9 cellular contexts compared by ENCODE assay signal in genomic region chr2:233384811-233385488, GRCh38. TPM values are rescaled to one million over a fixed set of nuclear protein-coding genes. Genes with fewer than 3 reads are reported as not detected.
A peak's percentile ranks its signal among the peaks of the same experiment; 100 is the strongest.
DNase-seq lines count a peak whose midpoint lies in the region; ATAC-seq and TF ChIP-seq lines count a peak whose summit lies in the region.
"Had no signal": no experiment of that assay in that cellular context is flagged by ENCODE, and none has a peak within 500 bp of the region (broad histone marks: within the 10 kb centered on the region; RNA-seq: fewer than 3 reads in every experiment).

No MANE protein-coding gene starts in this region.

- H3K36me3 ChIP-seq in stomach smooth muscle (ENCODE audit: control insufficient read depth in 2 of 2, insufficient read depth in 2 of 2, low read length in 2 of 2) (no peaks in the 10 kb centered on the region), hepatocyte (replicated peaks; ENCODE audit: insufficient read depth, low read depth) (no peaks in the 10 kb centered on the region)

- POLR2A ChIA-PET in activated CD4-positive, alpha-beta T cell treated with anti-CD3 and anti-CD28 coated beads, Interleukin-2, amount 10 ng/mL, durations not matched to agents 7 days and 5 days (lab: Charles Lee): no interaction called here

- H2AFZ ChIP-seq in hepatocyte: no peak overlapping the region

- no peak for DNase-seq in activated CD4-positive, alpha-beta T cell treated with anti-CD3 and anti-CD28 coated beads, Interleukin-2, amount 10 ng/mL, durations not matched to agents 7 days and 5 days
- DNase-seq in activated CD4-positive, alpha-beta T cell treated with anti-CD3 and anti-CD28 coated beads, Interleukin-2, amount 50 U/mL, for 4 hours: no peak
- DNase-seq in epithelial cell of prostate (ENCODE audit: low read depth, low spot score) (peak; percentile 55), hepatocyte (ENCODE audit: low spot score) (no peak), NCI-H146 (lab: John Stamatoyannopoulos, UW) (no peak), NCI-H146 treated with DMSO at 0.1 percent for 48 hours (lab: John Stamatoyannopoulos, UW; ENCODE audit: unreplicated experiment) (no peak)
- DNase-seq: RPMI8226 had no signal

- peak overlapping the region; percentile 96 for H3K27ac Mint-ChIP-seq in activated CD4-positive, alpha-beta T cell treated with anti-CD3 and anti-CD28 coated beads, Interleukin-2, amount 10 ng/mL, durations not matched to agents 7 days and 5 days

- H3K36me3 Mint-ChIP-seq in activated CD4-positive, alpha-beta T cell treated with anti-CD3 and anti-CD28 coated beads, Interleukin-2, amount 10 ng/mL, durations not matched to agents 7 days and 5 days (ENCODE audit: low read depth): peaks cover 34% of the 10 kb centered on the region

- no peak overlapping the region for H3K27ac ChIP-seq in epithelial cell of prostate
- peak overlapping the region; percentile 99 for H3K27ac ChIP-seq in stomach smooth muscle (ENCODE audit: low read length)
- no peak overlapping the region for H3K27ac ChIP-seq in hepatocyte

- H3K27me3 Mint-ChIP-seq in activated CD4-positive, alpha-beta T cell treated with anti-CD3 and anti-CD28 coated beads, Interleukin-2, amount 10 ng/mL, durations not matched to agents 7 days and 5 days: no peaks in the 10 kb centered on the region

- no peak for TF ChIP-seq CTCF in hepatocyte (IDR thresholded peaks at IDR 0.05; ENCODE audit: poor library complexity)

- ATAC-seq in HG03521 (IDR thresholded peaks at IDR 0.05; ENCODE audit: unreplicated experiment): peak; percentile 5

- no peaks in the 10 kb centered on the region for H3K9me2 ChIP-seq in hepatocyte (replicated peaks; ENCODE audit: insufficient read depth)

- no peaks in the 10 kb centered on the region for H3K9me3 ChIP-seq in stomach smooth muscle (ENCODE audit: control insufficient read depth in 2 of 2, low read length in 2 of 2)
- H3K9me3 ChIP-seq in hepatocyte (ENCODE audit: low read depth): no peaks in the 10 kb centered on the region

- peaks cover 44% of the 10 kb centered on the region for H3K4me1 ChIP-seq in stomach smooth muscle (ENCODE audit: control insufficient read depth, insufficient read depth, low read length)
- H3K4me1 ChIP-seq in hepatocyte (ENCODE audit: insufficient read depth): peaks cover 20% of the 10 kb centered on the region

- H3K4me3 Mint-ChIP-seq in activated CD4-positive, alpha-beta T cell treated with anti-CD3 and anti-CD28 coated beads, Interleukin-2, amount 10 ng/mL, durations not matched to agents 7 days and 5 days: peak overlapping the region; percentile 66

- H3K9ac ChIP-seq in stomach smooth muscle (ENCODE audit: low read length in 2 of 2): no peak overlapping the region

- no peaks in the 10 kb centered on the region for H3K9me3 Mint-ChIP-seq in activated CD4-positive, alpha-beta T cell treated with anti-CD3 and anti-CD28 coated beads, Interleukin-2, amount 10 ng/mL, durations not matched to agents 7 days and 5 days

- H3K79me2 ChIP-seq in hepatocyte: peaks cover 59% of the 10 kb centered on the region

- peaks cover 6% of the 10 kb centered on the region for H4K20me1 ChIP-seq in hepatocyte (ENCODE audit: insufficient read depth, poor library complexity, severe bottlenecking)

- H3K4me3 ChIP-seq in stomach smooth muscle (ENCODE audit: low read length in 2 of 2) (no peak overlapping the region), hepatocyte (no peak overlapping the region)

- H3K27me3 ChIP-seq in stomach smooth muscle (ENCODE audit: control insufficient read depth in 1 of 2, insufficient read depth in 2 of 2, low read length in 2 of 2) (no peaks in the 10 kb centered on the region), hepatocyte (no peaks in the 10 kb centered on the region)

- 89% methylated on average over 12 of the region's 12 CpGs for WGBS in hepatocyte (ENCODE audit: low lambda C conversion rate, missing lambda C conversion rate)

- H3K4me1 Mint-ChIP-seq in activated CD4-positive, alpha-beta T cell treated with anti-CD3 and anti-CD28 coated beads, Interleukin-2, amount 10 ng/mL, durations not matched to agents 7 days and 5 days: peaks cover 82% of the 10 kb centered on the region

- no peak overlapping the region for H3K4me2 ChIP-seq in hepatocyte

- CTCF ChIA-PET in activated CD4-positive, alpha-beta T cell treated with anti-CD3 and anti-CD28 coated beads, Interleukin-2, amount 10 ng/mL, durations not matched to agents 7 days and 5 days (lab: Charles Lee): interaction anchor here (1.0 to 3.7 kb wide), 6 partner anchors 10 to 47 kb away, joined by 3 to 16 read pairs (median 5); no protein-coding TSS in a partner anchor

RNA-seq across cellular contexts. Expression of gene DGKD, which starts 30.7 kb away (rescaled TPM):
- total RNA-seq in activated CD4-positive, alpha-beta T cell treated with anti-CD3 and anti-CD28 coated beads, Interleukin-2, amount 10 ng/mL, durations not matched to agents 7 days and 5 days: 10 to 100 TPM; 84.1 to 97.5 TPM
- 14.2 and 15.2 TPM in 2 replicates for total RNA-seq in hepatocyte
- 13.6 and 14.3 TPM in 2 replicates for polyA plus RNA-seq in hepatocyte
